In the genomic region with DNA sequence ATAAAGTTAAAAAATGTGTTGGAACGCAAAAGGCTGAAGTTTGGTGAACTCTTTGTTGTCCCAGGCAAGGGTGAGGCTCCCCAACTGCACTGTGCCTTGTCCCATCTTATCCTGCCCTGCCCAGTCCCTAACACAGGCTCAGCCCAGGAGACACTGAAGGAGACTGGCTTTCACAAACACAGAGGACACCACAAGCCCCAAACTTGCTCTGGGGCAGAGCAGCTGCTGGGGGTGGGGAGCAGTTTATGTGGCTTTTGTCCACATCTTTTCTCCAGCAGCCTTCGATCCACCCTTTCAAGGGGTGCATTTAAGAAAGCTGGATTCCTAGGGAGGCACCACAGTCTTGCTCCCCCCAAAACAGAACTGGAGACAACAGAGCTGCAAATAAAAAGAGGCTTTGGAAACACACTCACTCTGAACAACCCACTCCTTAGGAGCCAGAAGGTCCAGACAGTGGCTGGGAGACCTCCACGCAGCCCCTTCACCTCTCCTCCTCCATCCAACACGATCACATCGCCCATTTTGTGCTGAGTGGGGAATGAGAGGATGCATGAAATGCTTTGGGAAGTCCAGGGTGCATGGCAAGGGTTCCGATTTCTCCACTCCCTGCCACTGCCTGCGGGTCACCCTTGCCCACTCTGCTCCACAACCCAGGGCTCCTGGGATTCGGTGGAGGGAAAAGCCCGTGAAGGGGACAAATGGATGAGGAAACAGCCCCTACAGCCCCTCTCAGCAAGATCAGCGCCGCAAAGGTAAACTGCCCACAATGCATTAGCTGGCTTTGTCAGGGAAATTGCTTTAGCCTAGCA, we compare ENCODE assay signal across 15 cellular contexts.
DNase-seq lines count a peak whose midpoint lies in the region; ATAC-seq and TF ChIP-seq lines count a peak whose summit lies in the region.
"Had no signal": no experiment of that assay in that cellular context is flagged by ENCODE, and none has a peak within 500 bp of the region (broad histone marks: within the 10 kb centered on the region; RNA-seq: fewer than 3 reads in every experiment).

No MANE protein-coding gene starts in this region.

- peaks cover 0 to 9% (median 0%) of the 10 kb centered on the region in 4 donors for H3K4me1 ChIP-seq in esophagus muscularis mucosa
- peaks cover 6% of the 10 kb centered on the region for H3K4me1 ChIP-seq in vagina

- no peaks in the 10 kb centered on the region for H3K4me1 Mint-ChIP-seq in osteocyte (ENCODE audit: unreplicated experiment)

- no peak for TF ChIP-seq CTCF in esophagus muscularis mucosa (IDR thresholded peaks at IDR 0.05)
- TF ChIP-seq CTCF in osteocyte (IDR thresholded peaks at IDR 0.05) = no peak
- no peak for TF ChIP-seq CTCF in vagina (IDR thresholded peaks at IDR 0.05)

- H3K9me3 ChIP-seq in esophagus muscularis mucosa (no peaks in the 10 kb centered on the region), vagina (no peaks in the 10 kb centered on the region)

- ATAC-seq in sciatic nerve (no peak), GM19463 (IDR thresholded peaks at IDR 0.05; ENCODE audit: unreplicated experiment) (no peak)
- ATAC-seq: K562 had no signal

- 96% methylated on average over 11 of the region's 11 CpGs for WGBS in esophagus muscularis mucosa

- H3K27me3 ChIP-seq in esophagus muscularis mucosa (peaks cover 0 to 12% (median 0%) of the 10 kb centered on the region in 4 donors), vagina (no peaks in the 10 kb centered on the region)

- no peak for TF ChIP-seq EP300 in esophagus muscularis mucosa (IDR thresholded peaks at IDR 0.05)

- H3K9me3 Mint-ChIP-seq in osteocyte (ENCODE audit: unreplicated experiment) = no peaks in the 10 kb centered on the region

- peaks cover 63% of the 10 kb centered on the region for H3K27me3 Mint-ChIP-seq in osteocyte (ENCODE audit: unreplicated experiment)

- TF ChIP-seq POLR2A in esophagus muscularis mucosa (IDR thresholded peaks at IDR 0.05; ENCODE audit: low read depth) (no peak), vagina (IDR thresholded peaks at IDR 0.05) (no peak)

- intact Hi-C loops in esophagus muscularis mucosa (cut with DNase I) (no loop called here), vagina (cut with DNase I) (no loop called here), sciatic nerve (cut with DNase I) (no loop called here)

- H3K4me3 ChIP-seq in esophagus muscularis mucosa (no peak overlapping the region), vagina (no peak overlapping the region)
- H3K4me3 ChIP-seq: K562 had no signal

- H3K36me3 Mint-ChIP-seq in osteocyte (ENCODE audit: unreplicated experiment) = no peaks in the 10 kb centered on the region

- no peak overlapping the region for H3K4me3 Mint-ChIP-seq in osteocyte (ENCODE audit: unreplicated experiment)

- H3K27ac ChIP-seq in esophagus muscularis mucosa (replicated peaks in 1 of 4) (no peak overlapping the region), vagina (no peak overlapping the region)

- H3K27ac Mint-ChIP-seq in osteocyte (ENCODE audit: unreplicated experiment) = no peak overlapping the region

- peak; percentile 20 for DNase-seq in activated CD8-positive, alpha-beta memory T cell treated with anti-CD3 and anti-CD28 coated beads, Interleukin-2, amount 50 U/mL, for 48 hours
- DNase-seq in activated CD8-positive, alpha-beta memory T cell treated with anti-CD3 and anti-CD28 coated beads, Interleukin-2, amount 50 U/mL, for 4 hours = no peak
- DNase-seq in esophagus muscularis mucosa (ENCODE audit: extremely low spot score) (peak; percentile 77), osteocyte (ENCODE audit: extremely low spot score, unreplicated experiment) (peak; percentile 77), vagina (ENCODE audit: extremely low spot score in 2 of 2) (peak; percentile 62 to 81), sciatic nerve (ENCODE audit: low spot score) (no peak), NCI-H2171 (lab: John Stamatoyannopoulos, UW) (no peak)
- DNase-seq: 8988T, DMS 273 treated with DMSO at 0.1 percent for 48 hours, NCI-H1694, NCI-H2227 treated with DMSO at 0.1 percent for 48 hours, NCI-H524, NCI-H82 had no signal

- H3K36me3 ChIP-seq in esophagus muscularis mucosa (no peaks in the 10 kb centered on the region), vagina (no peaks in the 10 kb centered on the region)

Comparison
In these comparisons a context has a peak if more than half of its experiments do, and no peak if none do; other contexts are left out.
1. DNase-seq: peak in activated CD8-positive, alpha-beta memory T cell treated with anti-CD3 and anti-CD28 coated beads, Interleukin-2, amount 50 U/mL, for 48 hours (single experiment), esophagus muscularis mucosa (single experiment), osteocyte (single experiment) and vagina (2 of 2); none in activated CD8-positive, alpha-beta memory T cell treated with anti-CD3 and anti-CD28 coated beads, Interleukin-2, amount 50 U/mL, for 4 hours (single experiment), sciatic nerve (single experiment) and NCI-H2171 (single experiment).